Comparison of ENCODE assay signal across 9 cellular contexts in the genomic region with DNA sequence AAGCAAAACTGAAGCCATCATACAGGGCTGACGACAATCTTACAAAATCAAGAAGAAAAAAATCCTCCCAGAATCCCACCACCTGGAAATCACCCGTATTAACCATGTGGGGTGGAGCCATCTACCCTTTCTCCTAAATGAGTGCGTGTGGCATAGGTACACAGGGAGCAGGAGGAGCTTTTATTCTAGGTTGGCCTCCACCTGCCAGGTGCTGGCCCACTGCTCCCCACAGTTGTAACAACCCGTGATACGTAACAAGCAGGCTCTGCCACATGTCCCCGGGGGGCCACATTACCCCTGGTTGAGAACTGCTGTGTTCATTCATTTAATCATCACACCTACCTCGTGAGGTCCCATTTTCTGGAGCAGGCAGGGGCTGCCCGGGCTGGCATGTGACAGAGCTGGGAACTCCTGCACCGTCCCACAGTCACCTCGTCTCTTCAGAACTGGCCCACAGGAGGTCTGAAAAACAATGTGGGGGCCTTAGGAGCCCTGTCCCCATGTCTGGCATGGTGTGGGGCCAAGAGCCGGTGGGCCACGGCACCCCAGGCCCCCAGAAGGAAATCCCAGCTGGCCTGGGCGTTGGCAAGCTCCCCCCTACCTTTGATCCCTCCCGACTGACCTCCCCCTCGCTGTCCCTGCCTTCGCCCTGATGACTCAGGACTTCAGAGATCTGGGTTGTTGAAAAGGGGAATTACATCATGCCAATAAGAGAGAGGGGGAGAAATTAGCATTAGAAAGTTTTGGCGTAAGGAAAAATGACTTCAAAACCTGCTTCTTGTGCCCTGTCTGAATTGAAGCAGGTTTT.
DNase-seq lines count a peak whose midpoint lies in the region; ATAC-seq and TF ChIP-seq lines count a peak whose summit lies in the region.
"Had no signal": no experiment of that assay in that cellular context is flagged by ENCODE, and none has a peak within 500 bp of the region (broad histone marks: within the 10 kb centered on the region; RNA-seq: fewer than 3 reads in every experiment).

No MANE protein-coding gene starts in this region.

- no peak overlapping the region for H3K4me3 ChIP-seq in HL-60 (replicated peaks; ENCODE audit: insufficient read depth, low read length)
- no peak overlapping the region for H3K4me3 ChIP-seq in astrocyte of the spinal cord (ENCODE audit: low read depth, low read length)
- H3K4me3 ChIP-seq: thoracic aorta had no signal

- DNase-seq in ACHN (peak; percentile 58), HL-60 (ENCODE audit: low read depth in 1 of 2, low spot score in 1 of 2) (no peak), astrocyte of the spinal cord (ENCODE audit: low read depth, low spot score) (peak; percentile 70), kidney tubule cell (ENCODE audit: low spot score) (peak; percentile 70), NCI-H2196 (lab: John Stamatoyannopoulos, UW; ENCODE audit: unreplicated experiment) (no peak)
- DNase-seq in stimulated activated CD8-positive, alpha-beta memory T cell treated with anti-CD3 and anti-CD28 coated beads, Interleukin-4, amount 100 ng/mL, for 48 hours: no peak

- H3K27ac ChIP-seq in HL-60 (replicated peaks): peak overlapping the region; percentile 34; the same call in 1 of the 2 replicates
- H3K27ac ChIP-seq: thoracic aorta had no signal

- in situ Hi-C loops in ACHN (cut with HindIII; ENCODE audit: low pct_ligation_motif_present, low pct_unique_long_range_greater_than_20kb, low sequenced_read_pairs): no loop called here
- in situ Hi-C loops in astrocyte of the spinal cord (cut with HindIII; ENCODE audit: low sequenced_read_pairs): no loop called here

- H3K27me3 ChIP-seq in HL-60 (ENCODE audit: insufficient read depth, poor library complexity, severe bottlenecking): no peaks in the 10 kb centered on the region

- TF ChIP-seq CTCF in HL-60 (IDR thresholded peaks at IDR 0.05; ENCODE audit: insufficient read depth, low read length) (no peak), astrocyte of the spinal cord (IDR thresholded peaks at IDR 0.05; ENCODE audit: low read depth, low read length) (no peak)

- no peak for ATAC-seq in HG02840 (IDR thresholded peaks at IDR 0.05; ENCODE audit: low FRiP score, unreplicated experiment)
- no peak for ATAC-seq in GM21526 (IDR thresholded peaks at IDR 0.05; ENCODE audit: low FRiP score, unreplicated experiment)

Comparison
In these comparisons a context has a peak if more than half of its experiments do, and no peak if none do; other contexts are left out.
1. DNase-seq: peak in ACHN (single experiment), astrocyte of the spinal cord (single experiment) and kidney tubule cell (single experiment); none in HL-60 (0 of 2), stimulated activated CD8-positive, alpha-beta memory T cell treated with anti-CD3 and anti-CD28 coated beads, Interleukin-4, amount 100 ng/mL, for 48 hours (single experiment) and NCI-H2196 (single experiment).